Comparison of ENCODE assay signal across 9 cellular contexts in genomic region chr15:70466895-70467529, GRCh38.
DNase-seq lines count a peak whose midpoint lies in the region; ATAC-seq, FAIRE-seq and TF ChIP-seq lines count a peak whose summit lies in the region.
"Had no signal": no experiment of that assay in that cellular context is flagged by ENCODE, and none has a peak within 500 bp of the region (broad histone marks: within the 10 kb centered on the region; RNA-seq: fewer than 3 reads in every experiment).

No MANE protein-coding gene starts in this region.

- peak; percentile 42 to 74 for ATAC-seq in activated CD4-positive, CD25-positive, alpha-beta regulatory T cell treated with anti-CD3 and anti-CD28 coated beads, Interleukin-2, amount 50 U/mL, for 24 hours
- ATAC-seq in stimulated activated effector memory CD8-positive, alpha-beta T cell treated with anti-CD3 and anti-CD28 coated beads, Interleukin-12 subunit alpha, Interleukin-12 subunit beta, amount 100 ng/mL, for 72 hours = peak; percentile 79
- ATAC-seq in HG03175 (IDR thresholded peaks at IDR 0.05; ENCODE audit: unreplicated experiment) = no peak

- H3K4me3 Mint-ChIP-seq in MCF 10A (ENCODE audit: unreplicated experiment) = no peak overlapping the region
- no peak overlapping the region for H3K4me3 Mint-ChIP-seq in stimulated activated effector memory CD8-positive, alpha-beta T cell treated with anti-CD3 and anti-CD28 coated beads, Interleukin-12 subunit alpha, Interleukin-12 subunit beta, amount 100 ng/mL, for 72 hours

- no peaks in the 10 kb centered on the region for H3K9me3 ChIP-seq in kidney (ENCODE audit: control insufficient read depth in 1 of 2, low read length in 2 of 2)

- peaks cover 6% of the 10 kb centered on the region for H3K4me1 Mint-ChIP-seq in MCF 10A (ENCODE audit: insufficient read depth, unreplicated experiment)
- peaks cover 15% of the 10 kb centered on the region for H3K4me1 Mint-ChIP-seq in stimulated activated effector memory CD8-positive, alpha-beta T cell treated with anti-CD3 and anti-CD28 coated beads, Interleukin-12 subunit alpha, Interleukin-12 subunit beta, amount 100 ng/mL, for 72 hours

- H3K36me3 ChIP-seq in kidney (ENCODE audit: control insufficient read depth in 1 of 2, insufficient read depth in 2 of 2, low read length in 2 of 2) = no peaks in the 10 kb centered on the region

- intact Hi-C loops in MCF 10A (cut with micrococcal nuclease) (loop anchor here (2.0 kb wide), 2 partner anchors 890 to 992 kb away; no protein-coding TSS in a partner anchor), kidney (cut with DNase I) (no loop called here)

- in situ Hi-C loops in SK-MEL-5 (cut with HindIII; ENCODE audit: low pct_unique_long_range_greater_than_20kb, low sequenced_read_pairs) = no loop called here

- peaks cover 11% of the 10 kb centered on the region for H3K27me3 Mint-ChIP-seq in MCF 10A (ENCODE audit: insufficient read depth, unreplicated experiment)

- no peak overlapping the region for H3K27ac ChIP-seq in kidney (ENCODE audit: low read depth in 2 of 2, low read length in 2 of 2)

- peaks cover 0 to 5% of the 10 kb centered on the region in 2 donors for H3K4me1 ChIP-seq in kidney (ENCODE audit: control insufficient read depth in 1 of 2, insufficient read depth in 1 of 2, low read depth in 1 of 2, low read length in 2 of 2)

- H3K9me3 Mint-ChIP-seq in MCF 10A (ENCODE audit: unreplicated experiment) = no peaks in the 10 kb centered on the region
- H3K9me3 Mint-ChIP-seq in stimulated activated effector memory CD8-positive, alpha-beta T cell treated with anti-CD3 and anti-CD28 coated beads, Interleukin-12 subunit alpha, Interleukin-12 subunit beta, amount 100 ng/mL, for 72 hours = no peaks in the 10 kb centered on the region

- BruUV-seq in MCF 10A (replicated peaks; lab: Mats Ljungman, UMichigan) = no TSS peak

- no peak overlapping the region for H3K4me3 ChIP-seq in kidney (ENCODE audit: low read length in 2 of 2)

- FAIRE-seq in kidney (lab: Jason Lieb, UNC) = no peak
- FAIRE-seq: colon had no signal

- no peak for DNase-seq in activated CD4-positive, CD25-positive, alpha-beta regulatory T cell treated with anti-CD3 and anti-CD28 coated beads, Interleukin-2, amount 50 U/mL, for 72 hours
- peak; percentile 62 to 79 for DNase-seq in Kasumi-1 (lab: John Stamatoyannopoulos, UW)
- peak; percentile 65 for DNase-seq in SK-MEL-5 (ENCODE audit: low read depth, low spot score)
- DNase-seq in MCF 10A (ENCODE audit: unreplicated experiment) = peak; percentile 71
- DNase-seq in kidney = no peak
- DNase-seq in stimulated activated effector memory CD8-positive, alpha-beta T cell treated with anti-CD3 and anti-CD28 coated beads, Interleukin-12 subunit alpha, Interleukin-12 subunit beta, amount 100 ng/mL, for 72 hours (ENCODE audit: low spot score in 2 of 2) = no peak

- H3K36me3 Mint-ChIP-seq in MCF 10A (ENCODE audit: insufficient read depth, unreplicated experiment) = no peaks in the 10 kb centered on the region
- H3K36me3 Mint-ChIP-seq in stimulated activated effector memory CD8-positive, alpha-beta T cell treated with anti-CD3 and anti-CD28 coated beads, Interleukin-12 subunit alpha, Interleukin-12 subunit beta, amount 100 ng/mL, for 72 hours = no peaks in the 10 kb centered on the region

- no peak overlapping the region for H3K27ac Mint-ChIP-seq in MCF 10A (ENCODE audit: low read depth, unreplicated experiment)
- H3K27ac Mint-ChIP-seq in stimulated activated effector memory CD8-positive, alpha-beta T cell treated with anti-CD3 and anti-CD28 coated beads, Interleukin-12 subunit alpha, Interleukin-12 subunit beta, amount 100 ng/mL, for 72 hours = no peak overlapping the region

- TF ChIP-seq CTCF in MCF 10A (IDR thresholded peaks at IDR 0.05; ENCODE audit: unreplicated experiment) (peak; percentile 68), kidney (IDR thresholded peaks at IDR 0.05; ENCODE audit: borderline replicate concordance, extremely low read depth, insufficient read depth) (peak; percentile 64)

- H3K9ac ChIP-seq in kidney (ENCODE audit: low read length in 2 of 2) = no peak overlapping the region

- POLR2A ChIA-PET in MCF 10A (lab: Yijun Ruan, JAX) = interaction anchor here (0.6 to 1.6 kb wide), 9 partner anchors 11 to 1671 kb away, joined by 3 read pairs; partner anchors contain the start of gene TLE3

- CTCF ChIA-PET in MCF 10A (lab: Yijun Ruan, JAX) = interaction anchor here (0.5 to 3.5 kb wide), 44 partner anchors 8 to 1307 kb away, joined by 3 to 19 read pairs (median 4); partner anchors contain the start of gene TLE3

Comparison
In these comparisons a context has a peak if more than half of its experiments do, and no peak if none do; other contexts are left out.
1. DNase-seq: peak in Kasumi-1 (2 of 2), SK-MEL-5 (single experiment) and MCF 10A (single experiment); none in activated CD4-positive, CD25-positive, alpha-beta regulatory T cell treated with anti-CD3 and anti-CD28 coated beads, Interleukin-2, amount 50 U/mL, for 72 hours (single experiment), kidney (single experiment) and stimulated activated effector memory CD8-positive, alpha-beta T cell treated with anti-CD3 and anti-CD28 coated beads, Interleukin-12 subunit alpha, Interleukin-12 subunit beta, amount 100 ng/mL, for 72 hours (0 of 2).